In the genomic region with DNA sequence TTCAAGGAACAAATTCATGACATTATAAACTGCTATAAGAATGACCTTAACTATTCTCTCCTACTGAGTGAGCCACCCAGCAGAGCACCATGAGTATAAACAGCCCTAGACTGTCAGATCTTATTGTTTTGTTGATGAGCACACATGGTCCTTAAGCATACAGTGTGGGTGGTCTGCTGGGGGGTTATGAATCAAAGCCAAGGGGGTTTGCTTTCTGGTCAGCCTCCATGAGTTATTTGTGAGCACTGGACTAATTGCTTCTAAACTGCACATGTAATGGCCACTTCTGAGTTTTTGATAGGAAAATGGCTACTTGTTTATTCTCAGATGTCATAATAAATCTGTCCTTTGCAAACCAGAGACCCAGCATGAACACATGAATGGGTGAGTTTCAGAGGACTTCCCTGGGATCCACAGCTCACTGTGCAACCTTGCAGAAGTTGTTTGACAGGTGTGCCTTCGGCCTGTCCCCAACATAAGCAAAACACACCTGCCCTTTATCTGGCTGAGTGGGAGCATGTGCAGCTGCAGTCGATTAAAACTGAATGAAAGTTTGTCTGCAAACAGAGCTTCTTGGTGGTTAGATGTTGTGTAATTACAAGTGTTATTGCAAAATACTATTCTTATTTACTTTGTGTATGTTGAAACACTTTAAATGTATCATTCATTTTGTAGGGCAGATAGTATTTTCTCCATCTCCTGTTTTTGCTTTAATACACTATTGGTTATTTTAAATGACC, we compare ENCODE assay signal across 1 cellular context.
TF ChIP-seq lines count a peak whose summit lies in the region.

No MANE protein-coding gene starts in this region.

TF ChIP-seq in K562, 482 proteins besides CTCF, POLR2A, EP300 and RAD21 (continued from another document):
- TF ChIP-seq, protein P1, sequence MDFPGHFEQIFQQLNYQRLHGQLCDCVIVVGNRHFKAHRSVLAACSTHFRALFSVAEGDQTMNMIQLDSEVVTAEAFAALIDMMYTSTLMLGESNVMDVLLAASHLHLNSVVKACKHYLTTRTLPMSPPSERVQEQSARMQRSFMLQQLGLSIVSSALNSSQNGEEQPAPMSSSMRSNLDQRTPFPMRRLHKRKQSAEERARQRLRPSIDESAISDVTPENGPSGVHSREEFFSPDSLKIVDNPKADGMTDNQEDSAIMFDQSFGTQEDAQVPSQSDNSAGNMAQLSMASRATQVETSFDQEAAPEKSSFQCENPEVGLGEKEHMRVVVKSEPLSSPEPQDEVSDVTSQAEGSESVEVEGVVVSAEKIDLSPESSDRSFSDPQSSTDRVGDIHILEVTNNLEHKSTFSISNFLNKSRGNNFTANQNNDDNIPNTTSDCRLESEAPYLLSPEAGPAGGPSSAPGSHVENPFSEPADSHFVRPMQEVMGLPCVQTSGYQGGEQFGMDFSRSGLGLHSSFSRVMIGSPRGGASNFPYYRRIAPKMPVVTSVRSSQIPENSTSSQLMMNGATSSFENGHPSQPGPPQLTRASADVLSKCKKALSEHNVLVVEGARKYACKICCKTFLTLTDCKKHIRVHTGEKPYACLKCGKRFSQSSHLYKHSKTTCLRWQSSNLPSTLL (IDR thresholded peaks at IDR 0.05) = no peak
- TF ChIP-seq CEBPB (tag; IDR thresholded peaks at IDR 0.05) (0 out of 2 replicates have a peak, but pooled peaks have one; percentile 22), TCFL5 (CRISPR knock-in tag; conservative IDR thresholded peaks at IDR 0.05) (no peak), PPARD (CRISPR knock-in tag; IDR thresholded peaks at IDR 0.05) (no peak)
- TF ChIP-seq, protein P2, sequence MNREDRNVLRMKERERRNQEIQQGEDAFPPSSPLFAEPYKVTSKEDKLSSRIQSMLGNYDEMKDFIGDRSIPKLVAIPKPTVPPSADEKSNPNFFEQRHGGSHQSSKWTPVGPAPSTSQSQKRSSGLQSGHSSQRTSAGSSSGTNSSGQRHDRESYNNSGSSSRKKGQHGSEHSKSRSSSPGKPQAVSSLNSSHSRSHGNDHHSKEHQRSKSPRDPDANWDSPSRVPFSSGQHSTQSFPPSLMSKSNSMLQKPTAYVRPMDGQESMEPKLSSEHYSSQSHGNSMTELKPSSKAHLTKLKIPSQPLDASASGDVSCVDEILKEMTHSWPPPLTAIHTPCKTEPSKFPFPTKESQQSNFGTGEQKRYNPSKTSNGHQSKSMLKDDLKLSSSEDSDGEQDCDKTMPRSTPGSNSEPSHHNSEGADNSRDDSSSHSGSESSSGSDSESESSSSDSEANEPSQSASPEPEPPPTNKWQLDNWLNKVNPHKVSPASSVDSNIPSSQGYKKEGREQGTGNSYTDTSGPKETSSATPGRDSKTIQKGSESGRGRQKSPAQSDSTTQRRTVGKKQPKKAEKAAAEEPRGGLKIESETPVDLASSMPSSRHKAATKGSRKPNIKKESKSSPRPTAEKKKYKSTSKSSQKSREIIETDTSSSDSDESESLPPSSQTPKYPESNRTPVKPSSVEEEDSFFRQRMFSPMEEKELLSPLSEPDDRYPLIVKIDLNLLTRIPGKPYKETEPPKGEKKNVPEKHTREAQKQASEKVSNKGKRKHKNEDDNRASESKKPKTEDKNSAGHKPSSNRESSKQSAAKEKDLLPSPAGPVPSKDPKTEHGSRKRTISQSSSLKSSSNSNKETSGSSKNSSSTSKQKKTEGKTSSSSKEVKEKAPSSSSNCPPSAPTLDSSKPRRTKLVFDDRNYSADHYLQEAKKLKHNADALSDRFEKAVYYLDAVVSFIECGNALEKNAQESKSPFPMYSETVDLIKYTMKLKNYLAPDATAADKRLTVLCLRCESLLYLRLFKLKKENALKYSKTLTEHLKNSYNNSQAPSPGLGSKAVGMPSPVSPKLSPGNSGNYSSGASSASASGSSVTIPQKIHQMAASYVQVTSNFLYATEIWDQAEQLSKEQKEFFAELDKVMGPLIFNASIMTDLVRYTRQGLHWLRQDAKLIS (CRISPR knock-in tag; IDR thresholded peaks at IDR 0.05) = no peak
- TF ChIP-seq, protein P3, sequence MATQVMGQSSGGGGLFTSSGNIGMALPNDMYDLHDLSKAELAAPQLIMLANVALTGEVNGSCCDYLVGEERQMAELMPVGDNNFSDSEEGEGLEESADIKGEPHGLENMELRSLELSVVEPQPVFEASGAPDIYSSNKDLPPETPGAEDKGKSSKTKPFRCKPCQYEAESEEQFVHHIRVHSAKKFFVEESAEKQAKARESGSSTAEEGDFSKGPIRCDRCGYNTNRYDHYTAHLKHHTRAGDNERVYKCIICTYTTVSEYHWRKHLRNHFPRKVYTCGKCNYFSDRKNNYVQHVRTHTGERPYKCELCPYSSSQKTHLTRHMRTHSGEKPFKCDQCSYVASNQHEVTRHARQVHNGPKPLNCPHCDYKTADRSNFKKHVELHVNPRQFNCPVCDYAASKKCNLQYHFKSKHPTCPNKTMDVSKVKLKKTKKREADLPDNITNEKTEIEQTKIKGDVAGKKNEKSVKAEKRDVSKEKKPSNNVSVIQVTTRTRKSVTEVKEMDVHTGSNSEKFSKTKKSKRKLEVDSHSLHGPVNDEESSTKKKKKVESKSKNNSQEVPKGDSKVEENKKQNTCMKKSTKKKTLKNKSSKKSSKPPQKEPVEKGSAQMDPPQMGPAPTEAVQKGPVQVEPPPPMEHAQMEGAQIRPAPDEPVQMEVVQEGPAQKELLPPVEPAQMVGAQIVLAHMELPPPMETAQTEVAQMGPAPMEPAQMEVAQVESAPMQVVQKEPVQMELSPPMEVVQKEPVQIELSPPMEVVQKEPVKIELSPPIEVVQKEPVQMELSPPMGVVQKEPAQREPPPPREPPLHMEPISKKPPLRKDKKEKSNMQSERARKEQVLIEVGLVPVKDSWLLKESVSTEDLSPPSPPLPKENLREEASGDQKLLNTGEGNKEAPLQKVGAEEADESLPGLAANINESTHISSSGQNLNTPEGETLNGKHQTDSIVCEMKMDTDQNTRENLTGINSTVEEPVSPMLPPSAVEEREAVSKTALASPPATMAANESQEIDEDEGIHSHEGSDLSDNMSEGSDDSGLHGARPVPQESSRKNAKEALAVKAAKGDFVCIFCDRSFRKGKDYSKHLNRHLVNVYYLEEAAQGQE (CRISPR knock-in tag; IDR thresholded peaks at IDR 0.05; ENCODE audit: low read depth) = no peak
- TF ChIP-seq, protein P4, sequence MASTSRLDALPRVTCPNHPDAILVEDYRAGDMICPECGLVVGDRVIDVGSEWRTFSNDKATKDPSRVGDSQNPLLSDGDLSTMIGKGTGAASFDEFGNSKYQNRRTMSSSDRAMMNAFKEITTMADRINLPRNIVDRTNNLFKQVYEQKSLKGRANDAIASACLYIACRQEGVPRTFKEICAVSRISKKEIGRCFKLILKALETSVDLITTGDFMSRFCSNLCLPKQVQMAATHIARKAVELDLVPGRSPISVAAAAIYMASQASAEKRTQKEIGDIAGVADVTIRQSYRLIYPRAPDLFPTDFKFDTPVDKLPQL (IDR thresholded peaks at IDR 0.05; ENCODE audit: extremely low read depth, insufficient read length) = no peak
